In the genomic region with DNA sequence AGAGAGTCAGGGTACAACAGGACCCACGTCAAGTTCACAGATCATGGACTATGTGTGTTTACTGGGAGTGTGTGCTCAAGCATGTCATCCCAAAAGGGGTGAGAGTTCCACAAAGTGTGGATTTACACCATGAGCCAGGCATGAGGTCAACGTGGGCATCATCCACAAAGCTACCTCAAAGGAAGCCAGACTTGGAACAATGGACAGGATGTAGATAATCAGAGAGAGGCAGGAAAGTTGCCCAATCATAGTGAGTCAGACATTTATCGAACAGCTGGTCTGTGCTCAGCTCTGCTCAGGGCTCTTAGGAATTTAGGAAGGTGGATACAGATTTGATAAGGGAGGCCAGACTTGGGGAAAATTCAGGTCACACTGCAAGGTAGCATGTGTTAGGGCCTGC, we compare ENCODE assay signal across 13 cellular contexts.
DNase-seq lines count a peak whose midpoint lies in the region; ATAC-seq, FAIRE-seq and TF ChIP-seq lines count a peak whose summit lies in the region.
"Had no signal": no experiment of that assay in that cellular context is flagged by ENCODE, and none has a peak within 500 bp of the region (broad histone marks: within the 10 kb centered on the region; RNA-seq: fewer than 3 reads in every experiment).

No MANE protein-coding gene starts in this region.

- CTCF ChIA-PET in CD8-positive, alpha-beta T cell (lab: Charles Lee), result no interaction called here

- intact Hi-C loops in CD8-positive, alpha-beta T cell (cut with DNase I, micrococcal nuclease), result loop anchor here in 1 of 2 experiments (5.0 kb wide), 1 partner anchor 652 kb away; no protein-coding TSS in a partner anchor

- peaks cover 11% of the 10 kb centered on the region for H3K4me1 Mint-ChIP-seq in astrocyte (ENCODE audit: low read depth, unreplicated experiment)
- H3K4me1 Mint-ChIP-seq in CD8-positive, alpha-beta T cell (ENCODE audit: low read depth), result no peaks in the 10 kb centered on the region
- H3K4me1 Mint-ChIP-seq in H9, result peaks cover 5 to 11% of the 10 kb centered on the region in 2 experiments; a peak in 2 of 4 replicates
- H3K4me1 Mint-ChIP-seq: activated naive CD8-positive, alpha-beta T cell treated with anti-CD3 and anti-CD28 coated beads, Interleukin-2, amount 50 U/mL, for 24 hours had no signal

- H4K8ac ChIP-seq in H9 (replicated peaks; ENCODE audit: insufficient read length, low read depth, low read length), result no peak overlapping the region

- H3K36me3 ChIP-seq in astrocyte (ENCODE audit: insufficient read depth, low read length), result no peaks in the 10 kb centered on the region
- H3K36me3 ChIP-seq in CD8-positive, alpha-beta T cell (ENCODE audit: insufficient read depth, low read length), result no peaks in the 10 kb centered on the region

- H3K18ac ChIP-seq in H9 (ENCODE audit: insufficient read length, low read depth, low read length), result no peak overlapping the region

- H2BK20ac ChIP-seq in H9 (ENCODE audit: low read depth, low read length, poor library complexity, severe bottlenecking), result no peak overlapping the region

- H3K27ac ChIP-seq in astrocyte (ENCODE audit: low read depth, low read length) (peak overlapping the region; percentile 17), H9 (ENCODE audit: insufficient read length, low read depth, low read length) (no peak overlapping the region)
- no peak overlapping the region for H3K27ac ChIP-seq in CD8-positive, alpha-beta T cell (ENCODE audit: low read depth, low read length)
- H3K27ac ChIP-seq: testis had no signal

- H3K27me3 ChIP-seq in astrocyte (ENCODE audit: insufficient read depth, low read length) (no peaks in the 10 kb centered on the region), H9 (ENCODE audit: insufficient read depth, low read length) (no peaks in the 10 kb centered on the region)
- H3K27me3 ChIP-seq in CD8-positive, alpha-beta T cell (ENCODE audit: insufficient read depth, low read length), result no peaks in the 10 kb centered on the region
- H3K27me3 ChIP-seq: testis had no signal

- no peak overlapping the region for H3T11ph ChIP-seq in H9 (ENCODE audit: low read length)

- H3K9me3 ChIP-seq in astrocyte (ENCODE audit: insufficient read depth, low read depth, low read length) (no peaks in the 10 kb centered on the region), H9 (ENCODE audit: control insufficient read depth, low read depth, low read length) (no peaks in the 10 kb centered on the region)
- H3K9me3 ChIP-seq in CD8-positive, alpha-beta T cell (ENCODE audit: low read length), result no peaks in the 10 kb centered on the region
- H3K9me3 ChIP-seq: testis had no signal

- H2BK120ac ChIP-seq in H9 (ENCODE audit: low read depth, low read length, poor library complexity, severe bottlenecking), result no peak overlapping the region

- H2BK15ac ChIP-seq in H9 (ENCODE audit: low read depth, low read length), result no peak overlapping the region

- TF ChIP-seq CTCF in astrocyte (IDR thresholded peaks at IDR 0.05; ENCODE audit: insufficient read depth, low read depth, low read length), result no peak
- TF ChIP-seq CTCF in CD8-positive, alpha-beta T cell (IDR thresholded peaks at IDR 0.05), result no peak
- TF ChIP-seq CTCF in H9 (conservative IDR thresholded peaks at IDR 0.05), result no peak

- H2BK12ac ChIP-seq in H9 (ENCODE audit: insufficient read length, low read depth, low read length), result no peak overlapping the region

- no peak overlapping the region for H3K27ac Mint-ChIP-seq in astrocyte (ENCODE audit: unreplicated experiment)
- H3K27ac Mint-ChIP-seq in CD8-positive, alpha-beta T cell, result no peak overlapping the region
- H3K27ac Mint-ChIP-seq in H9, result no peak overlapping the region
- H3K27ac Mint-ChIP-seq: activated B cell treated with CpG ODN at 0.5 μM for 24 hours; activated naive CD8-positive, alpha-beta T cell treated with anti-CD3 and anti-CD28 coated beads, Interleukin-2, amount 50 U/mL, for 24 hours had no signal

- peaks cover 17% of the 10 kb centered on the region for H3K4me1 ChIP-seq in astrocyte (ENCODE audit: insufficient read depth, low read length)
- H3K4me1 ChIP-seq in CD8-positive, alpha-beta T cell (ENCODE audit: insufficient read depth, low read length), result no peaks in the 10 kb centered on the region
- no peaks in the 10 kb centered on the region for H3K4me1 ChIP-seq in H9 (ENCODE audit: insufficient read depth, low read length)

- H3K4me3 Mint-ChIP-seq in astrocyte (ENCODE audit: unreplicated experiment), result no peak overlapping the region
- H3K4me3 Mint-ChIP-seq in CD8-positive, alpha-beta T cell, result no peak overlapping the region
- H3K4me3 Mint-ChIP-seq in H9, result no peak overlapping the region
- H3K4me3 Mint-ChIP-seq: activated B cell treated with CpG ODN at 0.5 μM for 24 hours; activated naive CD8-positive, alpha-beta T cell treated with anti-CD3 and anti-CD28 coated beads, Interleukin-2, amount 50 U/mL, for 24 hours had no signal

- H3K4me2 ChIP-seq in astrocyte (ENCODE audit: low read length) (no peak overlapping the region), H9 (ENCODE audit: insufficient read depth, insufficient read length, low read length) (no peak overlapping the region)

- H3K79me1 ChIP-seq in H9 (ENCODE audit: insufficient read depth, low read depth, low read length, poor library complexity, severe bottlenecking), result no peaks in the 10 kb centered on the region

- POLR2A ChIA-PET in CD8-positive, alpha-beta T cell (lab: Charles Lee), result no interaction called here

- no peak overlapping the region for H4K5ac ChIP-seq in H9 (ENCODE audit: insufficient read length, low read depth, low read length)

- no peak overlapping the region for H4K91ac ChIP-seq in H9 (ENCODE audit: insufficient read length, low read depth, low read length)

- H2AK5ac ChIP-seq in H9 (ENCODE audit: insufficient read length, low read length), result no peak overlapping the region

- H3K56ac ChIP-seq in H9 (ENCODE audit: insufficient read length, low read depth, low read length), result no peak overlapping the region

- ATAC-seq in CD8-positive, alpha-beta T cell, result no peak
- ATAC-seq: activated naive CD8-positive, alpha-beta T cell treated with anti-CD3 and anti-CD28 coated beads, Interleukin-2, amount 50 U/mL, for 24 hours had no signal

- no peaks in the 10 kb centered on the region for H3K79me2 ChIP-seq in astrocyte (ENCODE audit: insufficient read depth, low read length)
- no peaks in the 10 kb centered on the region for H3K79me2 ChIP-seq in H9 (ENCODE audit: insufficient read depth, low read length)

- FAIRE-seq in astrocyte (lab: Jason Lieb, UNC), result peak; percentile 73
- FAIRE-seq: islet of Langerhans had no signal

- peak overlapping the region; percentile 39 for H2AFZ ChIP-seq in astrocyte (ENCODE audit: low read depth, low read length)
- H2AFZ ChIP-seq in H9 (ENCODE audit: low read length), result no peak overlapping the region

- peaks cover 11% of the 10 kb centered on the region for H3K9me3 Mint-ChIP-seq in astrocyte (ENCODE audit: unreplicated experiment)
- no peaks in the 10 kb centered on the region for H3K9me3 Mint-ChIP-seq in CD8-positive, alpha-beta T cell
- H3K9me3 Mint-ChIP-seq in H9, result peaks cover 3 to 6% of the 10 kb centered on the region in 2 experiments; a peak in 3 of 5 replicates
- H3K9me3 Mint-ChIP-seq: activated naive CD8-positive, alpha-beta T cell treated with anti-CD3 and anti-CD28 coated beads, Interleukin-2, amount 50 U/mL, for 24 hours had no signal

- H3K4me3 ChIP-seq in astrocyte (ENCODE audit: insufficient read depth, low read depth, low read length), result no peak overlapping the region
- no peak overlapping the region for H3K4me3 ChIP-seq in CD8-positive, alpha-beta T cell (ENCODE audit: low read depth, low read length)
- H3K4me3 ChIP-seq: testis had no signal

- H3K23ac ChIP-seq in H9 (ENCODE audit: insufficient read length, low read depth, low read length), result no peak overlapping the region

- no peaks in the 10 kb centered on the region for H4K20me1 ChIP-seq in astrocyte (ENCODE audit: insufficient read depth, low read length)
- H4K20me1 ChIP-seq in H9 (ENCODE audit: control insufficient read depth, insufficient read depth, insufficient read length), result no peaks in the 10 kb centered on the region

- H3K14ac ChIP-seq in H9 (ENCODE audit: insufficient read depth, low read length), result no peak overlapping the region

- WGBS in H9 (ENCODE audit: extremely low coverage, insufficient read length, low lambda C conversion rate), result no CpG with 5 or more reads among the region's 3 CpGs

- H3K4ac ChIP-seq in H9 (ENCODE audit: low read depth, low read length), result no peak overlapping the region

- H3K27me3 Mint-ChIP-seq in astrocyte (ENCODE audit: low read depth, unreplicated experiment) (no peaks in the 10 kb centered on the region), H9 (ENCODE audit: low read depth) (peaks cover 6% of the 10 kb centered on the region)
- peaks cover 10% of the 10 kb centered on the region for H3K27me3 Mint-ChIP-seq in CD8-positive, alpha-beta T cell (ENCODE audit: low read depth)
- H3K27me3 Mint-ChIP-seq: activated B cell treated with CpG ODN at 0.5 μM for 24 hours had no signal

- H2BK5ac ChIP-seq in H9 (ENCODE audit: insufficient read length, low read length), result no peak overlapping the region

- no peaks in the 10 kb centered on the region for H3K23me2 ChIP-seq in H9 (ENCODE audit: insufficient read length, low read depth, low read length, poor library complexity, severe bottlenecking)

- DNase-seq in AG08395 (ENCODE audit: low spot score) (peak; percentile 79), HS-5 (ENCODE audit: low read depth) (peak; percentile 81), astrocyte (ENCODE audit: low read depth) (peak; percentile 89), hepatic stellate cell (ENCODE audit: low spot score) (peak; percentile 43), H9 (no peak), KG1 (lab: John Stamatoyannopoulos, UW) (no peak), iPS-NIHi7 (ENCODE audit: extremely low spot score) (no peak)
- no peak for DNase-seq in CD8-positive, alpha-beta T cell
- DNase-seq: activated B cell treated with CpG ODN at 0.5 μM for 24 hours; activated naive CD8-positive, alpha-beta T cell treated with anti-CD3 and anti-CD28 coated beads, Interleukin-2, amount 50 U/mL, for 24 hours; stimulated activated CD4-positive, alpha-beta T cell treated with anti-CD3 and anti-CD28 coated beads, Interleukin-12 subunit alpha, Interleukin-12 subunit beta, amount 100 ng/mL, for 4 hours; testis had no signal

- H3K36me3 Mint-ChIP-seq in astrocyte (ENCODE audit: low read depth, unreplicated experiment) (no peaks in the 10 kb centered on the region), H9 (ENCODE audit: insufficient read depth in 1 of 3, low read depth in 3 of 3) (peaks cover 0 to 8% (median 0%) of the 10 kb centered on the region in 3 experiments; a peak in 1 of 7 replicates)
- no peaks in the 10 kb centered on the region for H3K36me3 Mint-ChIP-seq in CD8-positive, alpha-beta T cell

- no peak overlapping the region for H3K9ac ChIP-seq in astrocyte (ENCODE audit: low read length)
- no peak overlapping the region for H3K9ac ChIP-seq in H9 (ENCODE audit: extremely low read depth, insufficient read length, low read length)

Comparison
In these comparisons a context has a peak if more than half of its experiments do, and no peak if none do; other contexts are left out.
1. DNase-seq: peak in AG08395 (single experiment), HS-5 (single experiment), astrocyte (single experiment) and hepatic stellate cell (single experiment); none in CD8-positive, alpha-beta T cell (0 of 7), H9 (single experiment), KG1 (single experiment) and iPS-NIHi7 (single experiment).